Comparison of ENCODE assay signal across 8 cellular contexts in genomic region chr4:84750260-84750955, GRCh38.
DNase-seq lines count a peak whose midpoint lies in the region; ATAC-seq and TF ChIP-seq lines count a peak whose summit lies in the region.

No MANE protein-coding gene starts in this region.

- no peaks in the 10 kb centered on the region for H3K4me1 ChIP-seq in Karpas-422 (ENCODE audit: low read length)
- peaks cover 7% of the 10 kb centered on the region for H3K4me1 ChIP-seq in parathyroid adenoma

- H3K79me2 ChIP-seq in Karpas-422 (ENCODE audit: low read length): no peaks in the 10 kb centered on the region
- no peaks in the 10 kb centered on the region for H3K79me2 ChIP-seq in parathyroid adenoma

- H3K9ac ChIP-seq in Karpas-422 (ENCODE audit: low read length) (no peak overlapping the region), SK-N-MC (ENCODE audit: insufficient read length) (no peak overlapping the region), parathyroid adenoma (no peak overlapping the region)

- TF ChIP-seq CTCF in fibroblast of pulmonary artery (IDR thresholded peaks at IDR 0.05; ENCODE audit: low read length, missing control alignments): peak; percentile 57
- TF ChIP-seq CTCF in parathyroid adenoma (IDR thresholded peaks at IDR 0.05): peak; percentile 50

- DNase-seq in EL: peak; percentile 49
- DNase-seq in Karpas-422: peak; percentile 72
- peak; percentile 45 for DNase-seq in SK-N-MC (ENCODE audit: low read depth, low spot score)
- peak; percentile 73 for DNase-seq in fibroblast of pulmonary artery (ENCODE audit: low read depth)
- DNase-seq in activated CD4-positive, alpha-beta T cell treated with anti-CD3 and anti-CD28 coated beads for 48 hours: no peak
- no peak for DNase-seq in HK-2 (ENCODE audit: unreplicated experiment)

- no peaks in the 10 kb centered on the region for H4K20me1 ChIP-seq in Karpas-422 (ENCODE audit: insufficient read depth, low read depth, low read length)

- H3K4me3 ChIP-seq in Karpas-422 (ENCODE audit: low read length): no peak overlapping the region
- no peak overlapping the region for H3K4me3 ChIP-seq in SK-N-MC
- H3K4me3 ChIP-seq in fibroblast of pulmonary artery (replicated peaks; ENCODE audit: low read depth, low read length): no peak overlapping the region
- peak overlapping the region; percentile 18 for H3K4me3 ChIP-seq in parathyroid adenoma (ENCODE audit: low read depth, low read length)

- H3K9me2 ChIP-seq in Karpas-422 (replicated peaks; ENCODE audit: insufficient read depth, low read length): no peaks in the 10 kb centered on the region

- H2AFZ ChIP-seq in Karpas-422 (ENCODE audit: low read length) (no peak overlapping the region), parathyroid adenoma (no peak overlapping the region)

- H3K36me3 ChIP-seq in Karpas-422 (ENCODE audit: insufficient read depth, low read length) (no peaks in the 10 kb centered on the region), SK-N-MC (ENCODE audit: insufficient read depth, low read length) (peaks cover 64% of the 10 kb centered on the region), parathyroid adenoma (ENCODE audit: control insufficient read depth, insufficient read depth, low read length) (no peaks in the 10 kb centered on the region)

- H3K27me3 ChIP-seq in Karpas-422 (ENCODE audit: low read length) (no peaks in the 10 kb centered on the region), parathyroid adenoma (ENCODE audit: control insufficient read depth, insufficient read depth, low read length) (no peaks in the 10 kb centered on the region)

- H3K9me3 ChIP-seq in Karpas-422 (ENCODE audit: low read length): no peaks in the 10 kb centered on the region
- no peaks in the 10 kb centered on the region for H3K9me3 ChIP-seq in SK-N-MC (ENCODE audit: low read depth, low read length)
- no peaks in the 10 kb centered on the region for H3K9me3 ChIP-seq in parathyroid adenoma (ENCODE audit: control insufficient read depth, low read length)

- peak; percentile 70 for ATAC-seq in GM21528 (IDR thresholded peaks at IDR 0.05; ENCODE audit: low FRiP score, unreplicated experiment)

- H3K4me2 ChIP-seq in Karpas-422 (ENCODE audit: low read depth, low read length, poor library complexity, severe bottlenecking) (no peak overlapping the region), parathyroid adenoma (ENCODE audit: low read length) (peak overlapping the region; percentile 21)

- H3K27ac ChIP-seq in Karpas-422 (ENCODE audit: low read length) (no peak overlapping the region), SK-N-MC (no peak overlapping the region), parathyroid adenoma (peak overlapping the region; percentile 62)

Comparison
In these comparisons a context has a peak if more than half of its experiments do, and no peak if none do; other contexts are left out.
1. DNase-seq: peak in EL (single experiment), Karpas-422 (single experiment), SK-N-MC (single experiment) and fibroblast of pulmonary artery (single experiment); none in activated CD4-positive, alpha-beta T cell treated with anti-CD3 and anti-CD28 coated beads for 48 hours (single experiment) and HK-2 (single experiment).